ENCODE assay signal across 28 cellular contexts in genomic region chr7:127961787-127962463, GRCh38.
DNase-seq lines count a peak whose midpoint lies in the region; ATAC-seq and TF ChIP-seq lines count a peak whose summit lies in the region.
"Had no signal": no experiment of that assay in that cellular context is flagged by ENCODE, and none has a peak within 500 bp of the region (broad histone marks: within the 10 kb centered on the region; RNA-seq: fewer than 3 reads in every experiment).

No MANE protein-coding gene starts in this region.

- ATAC-seq in heart right ventricle, result no peak
- ATAC-seq: activated T-cell treated with anti-CD3 and anti-CD28 coated beads, Interleukin-2, amount 50 U/mL, for 72 hours; CD8-positive, alpha-beta T cell; stimulated activated naive CD8-positive, alpha-beta T cell treated with anti-CD3 and anti-CD28 coated beads, Interleukin-15, amount 100 ng/mL, for 72 hours had no signal

- peak overlapping the region; percentile 28 for H3K27ac Mint-ChIP-seq in endodermal cell
- H3K27ac Mint-ChIP-seq: activated CD4-positive, alpha-beta T cell treated with anti-CD3 and anti-CD28 coated beads, Interleukin-2, amount 10 ng/mL, durations not matched to agents 7 days and 5 days; activated naive CD4-positive, alpha-beta T cell treated with anti-CD3 and anti-CD28 coated beads for 36 hours; CD8-positive, alpha-beta T cell; stimulated activated naive CD8-positive, alpha-beta T cell treated with anti-CD3 and anti-CD28 coated beads, Interleukin-15, amount 100 ng/mL, for 72 hours had no signal

- TF ChIP-seq CTCF in endodermal cell (conservative IDR thresholded peaks at IDR 0.05) (no peak), PC-9 (conservative IDR thresholded peaks at IDR 0.05) (no peak), heart right ventricle (IDR thresholded peaks at IDR 0.05) (no peak)

- H3K79me1 ChIP-seq in mesendoderm (ENCODE audit: low read length), result peaks cover 2% of the 10 kb centered on the region

- H4K5ac ChIP-seq in mesendoderm (ENCODE audit: low read length), result no peak overlapping the region

- H3K4me2 ChIP-seq in PC-9 (no peak overlapping the region), mesendoderm (ENCODE audit: low read length) (no peak overlapping the region)
- H3K4me2 ChIP-seq: SK-N-SH had no signal

- H3K27me3 Mint-ChIP-seq in endodermal cell (ENCODE audit: insufficient read depth), result no peaks in the 10 kb centered on the region
- H3K27me3 Mint-ChIP-seq: activated CD4-positive, alpha-beta T cell treated with anti-CD3 and anti-CD28 coated beads, Interleukin-2, amount 10 ng/mL, durations not matched to agents 7 days and 5 days; stimulated activated naive CD8-positive, alpha-beta T cell treated with anti-CD3 and anti-CD28 coated beads, Interleukin-15, amount 100 ng/mL, for 72 hours had no signal

- H2BK5ac ChIP-seq in mesendoderm (ENCODE audit: low read length), result no peak overlapping the region

- H3K36me3 ChIP-seq in endodermal cell (ENCODE audit: control insufficient read depth, insufficient read depth, low read length), result peaks cover 34% of the 10 kb centered on the region
- H3K36me3 ChIP-seq in PC-9 (ENCODE audit: low read depth), result no peaks in the 10 kb centered on the region
- no peaks in the 10 kb centered on the region for H3K36me3 ChIP-seq in mesendoderm (ENCODE audit: control insufficient read depth, insufficient read depth, low read length)
- H3K36me3 ChIP-seq in heart right ventricle, result peaks cover 0 to 24% (median 0%) of the 10 kb centered on the region in 9 donors
- H3K36me3 ChIP-seq: MG63, sigmoid colon had no signal

- BruUV-seq in PC-9 (replicated peaks; lab: Mats Ljungman, UMichigan), result no TSS peak

- no peak overlapping the region for H3K4me3 ChIP-seq in endodermal cell (ENCODE audit: low read length)
- H3K4me3 ChIP-seq in PC-9, result no peak overlapping the region
- no peak overlapping the region for H3K4me3 ChIP-seq in mesendoderm (ENCODE audit: low read length)
- H3K4me3 ChIP-seq in heart right ventricle, result no peak overlapping the region
- H3K4me3 ChIP-seq: coronary artery, lung, MG63, sigmoid colon, tibial artery had no signal

- H4K8ac ChIP-seq in mesendoderm (ENCODE audit: low read depth, low read length), result no peak overlapping the region

- H2AFZ ChIP-seq in PC-9, result no peak overlapping the region

- 93 to 98% methylated on average over 9 of the region's 9 CpGs for WGBS in endodermal cell (ENCODE audit: insufficient coverage in 1 of 2, insufficient read length in 1 of 2), 2 experiments
- WGBS in mesendoderm (ENCODE audit: extremely low coverage, insufficient coverage, low lambda C conversion rate), result no CpG with 5 or more reads among the region's 9 CpGs
- WGBS in heart right ventricle, 2 donors, result 85 to 86% methylated on average over 9 of the region's 9 CpGs

- no peaks in the 10 kb centered on the region for H3K4me1 ChIP-seq in endodermal cell (ENCODE audit: control insufficient read depth, insufficient read depth, low read length)
- no peaks in the 10 kb centered on the region for H3K4me1 ChIP-seq in PC-9 (replicated peaks; ENCODE audit: insufficient read depth)
- no peaks in the 10 kb centered on the region for H3K4me1 ChIP-seq in mesendoderm (ENCODE audit: control insufficient read depth, low read depth, low read length)
- no peaks in the 10 kb centered on the region for H3K4me1 ChIP-seq in heart right ventricle
- H3K4me1 ChIP-seq: tibial artery had no signal

- H2AK5ac ChIP-seq in mesendoderm (ENCODE audit: low read length), result no peak overlapping the region

- H2BK15ac ChIP-seq in mesendoderm (replicated peaks; ENCODE audit: low read depth), result no peak overlapping the region

- H3K4me1 Mint-ChIP-seq in endodermal cell, result no peaks in the 10 kb centered on the region
- H3K4me1 Mint-ChIP-seq: activated CD4-positive, alpha-beta T cell treated with anti-CD3 and anti-CD28 coated beads, Interleukin-2, amount 10 ng/mL, durations not matched to agents 7 days and 5 days had no signal

- H3K9ac ChIP-seq in endodermal cell (ENCODE audit: extremely low read depth, low read length, poor library complexity, severe bottlenecking), result no peak overlapping the region
- no peak overlapping the region for H3K9ac ChIP-seq in mesendoderm (ENCODE audit: low read length)
- H3K9ac ChIP-seq: SK-N-SH had no signal

- no peaks in the 10 kb centered on the region for H3K27me3 ChIP-seq in endodermal cell (ENCODE audit: control insufficient read depth, insufficient read depth, low read length, poor library complexity, severe bottlenecking)
- no peaks in the 10 kb centered on the region for H3K27me3 ChIP-seq in PC-9 (ENCODE audit: insufficient read depth, low read depth)
- no peaks in the 10 kb centered on the region for H3K27me3 ChIP-seq in mesendoderm (ENCODE audit: insufficient read depth, low read length, poor library complexity)
- no peaks in the 10 kb centered on the region for H3K27me3 ChIP-seq in heart right ventricle
- H3K27me3 ChIP-seq: MG63, sigmoid colon, tibial artery had no signal

- H3K27ac ChIP-seq in endodermal cell (ENCODE audit: low read depth, low read length) (no peak overlapping the region), PC-9 (no peak overlapping the region), mesendoderm (ENCODE audit: low read depth, low read length) (no peak overlapping the region), heart right ventricle (no peak overlapping the region)
- H3K27ac ChIP-seq: coronary artery, RWPE1, sigmoid colon, tibial artery, VCaP had no signal

- no peak overlapping the region for H3K23ac ChIP-seq in mesendoderm (ENCODE audit: low read length)

- no peak overlapping the region for H2BK120ac ChIP-seq in mesendoderm (ENCODE audit: low read depth, low read length)

- H3K36me3 Mint-ChIP-seq in endodermal cell (ENCODE audit: low read depth), result peaks cover 26% of the 10 kb centered on the region

- H3K56ac ChIP-seq in mesendoderm (ENCODE audit: low read length), result no peak overlapping the region

- no peak overlapping the region for H3K18ac ChIP-seq in mesendoderm (ENCODE audit: low read length)

- intact Hi-C loops in PC-9 (cut with micrococcal nuclease; ENCODE audit: unreplicated experiment) (no loop called here), heart right ventricle (cut with DNase I) (no loop called here)

- H3K79me2 ChIP-seq in PC-9 (ENCODE audit: low read depth) (no peaks in the 10 kb centered on the region), mesendoderm (ENCODE audit: control insufficient read depth, insufficient read depth, low read length) (no peaks in the 10 kb centered on the region)

- H3K4me3 Mint-ChIP-seq in endodermal cell, result no peak overlapping the region
- H3K4me3 Mint-ChIP-seq: activated CD4-positive, alpha-beta T cell treated with anti-CD3 and anti-CD28 coated beads, Interleukin-2, amount 10 ng/mL, durations not matched to agents 7 days and 5 days; activated naive CD4-positive, alpha-beta T cell treated with anti-CD3 and anti-CD28 coated beads for 36 hours; activated T-cell treated with anti-CD3 and anti-CD28 coated beads, Interleukin-2, amount 50 U/mL, for 72 hours; CD8-positive, alpha-beta T cell; stimulated activated naive CD8-positive, alpha-beta T cell treated with anti-CD3 and anti-CD28 coated beads, Interleukin-15, amount 100 ng/mL, for 72 hours had no signal

- no peaks in the 10 kb centered on the region for H4K20me1 ChIP-seq in PC-9 (ENCODE audit: insufficient read depth)

- DNase-seq in NCI-H1417 (lab: John Stamatoyannopoulos, UW) (peak; percentile 11 to 93 (median 64)), NCI-H1417 treated with DMSO at 0.1 percent for 48 hours (lab: John Stamatoyannopoulos, UW) (no peak), NCI-H2107 (lab: John Stamatoyannopoulos, UW) (peak; percentile 64), endodermal cell (no peak), PC-9 (no peak), mesendoderm (no peak), heart right ventricle (no peak)
- no peak for DNase-seq in stimulated activated naive CD4-positive, alpha-beta T cell treated with Interleukin-2 at 50 U/mL for 16 hours (lab: John Stamatoyannopoulos, UW)
- DNase-seq: 8988T; activated CD4-positive, alpha-beta T cell treated with anti-CD3 and anti-CD28 coated beads, Interleukin-2, amount 10 ng/mL, durations not matched to agents 7 days and 5 days; activated naive CD4-positive, alpha-beta T cell treated with anti-CD3 and anti-CD28 coated beads for 36 hours; activated T-cell treated with anti-CD3 and anti-CD28 coated beads, Interleukin-2, amount 50 U/mL, for 72 hours; amniotic stem cell; CD8-positive, alpha-beta T cell; islet precursor cell; KBM-7; MG63; NCI-H2171; NCI-H526 treated with DMSO at 0.1 percent for 48 hours; sigmoid colon; SK-N-SH; stimulated activated CD4-positive, alpha-beta T cell treated with anti-CD3 and anti-CD28 coated beads, Interleukin-15, amount 100 ng/mL, for 24 hours; stimulated activated naive CD8-positive, alpha-beta T cell treated with anti-CD3 and anti-CD28 coated beads, Interleukin-15, amount 100 ng/mL, for 72 hours; tibial artery had no signal

- no peaks in the 10 kb centered on the region for H3K9me2 ChIP-seq in PC-9 (ENCODE audit: insufficient read depth)
- H3K9me2 ChIP-seq: SK-N-SH had no signal

- no peak overlapping the region for H3K4ac ChIP-seq in mesendoderm (ENCODE audit: low read depth, low read length)

- CTCF ChIA-PET in PC-9 (lab: Charles Lee), result no interaction called here

- H3K9me3 ChIP-seq in endodermal cell (ENCODE audit: control insufficient read depth, low read length) (peaks cover 10% of the 10 kb centered on the region), PC-9 (ENCODE audit: insufficient read depth, low read depth) (no peaks in the 10 kb centered on the region), heart right ventricle (no peaks in the 10 kb centered on the region)
- H3K9me3 ChIP-seq: MG63, sigmoid colon, SK-N-SH, tibial artery had no signal

- H3F3A ChIP-seq in PC-9 (ENCODE audit: insufficient read depth, low read depth), result no peaks in the 10 kb centered on the region

- H3K9me3 Mint-ChIP-seq in endodermal cell, result peaks cover 3% of the 10 kb centered on the region

- POLR2A ChIA-PET in PC-9 (lab: Charles Lee; ENCODE audit: unreplicated experiment), result no interaction called here

Comparison
In these comparisons a context has a peak if more than half of its experiments do, and no peak if none do; other contexts are left out.
1. DNase-seq: peak in NCI-H1417 (3 of 3) and NCI-H2107 (single experiment); none in NCI-H1417 treated with DMSO at 0.1 percent for 48 hours (single experiment), endodermal cell (single experiment), PC-9 (0 of 2), mesendoderm (single experiment), heart right ventricle (0 of 2) and stimulated activated naive CD4-positive, alpha-beta T cell treated with Interleukin-2 at 50 U/mL for 16 hours (single experiment).